ENCODE assay signal across 9 cellular contexts in genomic region chr2:28620801-28621171, GRCh38.
A peak's percentile ranks its signal among the peaks of the same experiment; 100 is the strongest.
DNase-seq lines count a peak whose midpoint lies in the region; ATAC-seq, FAIRE-seq and TF ChIP-seq lines count a peak whose summit lies in the region.
"Had no signal": no experiment of that assay in that cellular context is flagged by ENCODE, and none has a peak within 500 bp of the region (broad histone marks: within the 10 kb centered on the region; RNA-seq: fewer than 3 reads in every experiment).

No MANE protein-coding gene starts in this region.

- no peaks in the 10 kb centered on the region for H3K27me3 ChIP-seq in keratinocyte (ENCODE audit: control insufficient read depth, extremely low read depth, insufficient read depth, low read length)
- no peaks in the 10 kb centered on the region for H3K27me3 ChIP-seq in smooth muscle cell (ENCODE audit: low read depth)

- no peaks in the 10 kb centered on the region for H3K9me1 ChIP-seq in keratinocyte (ENCODE audit: control insufficient read depth, extremely low read depth, insufficient read depth, low read length)

- FAIRE-seq in keratinocyte (lab: Jason Lieb, UNC): no peak

- H3K36me3 Mint-ChIP-seq in HFFc6 (ENCODE audit: low read depth): no peaks in the 10 kb centered on the region
- no peaks in the 10 kb centered on the region for H3K36me3 Mint-ChIP-seq in activated naive CD4-positive, alpha-beta T cell treated with anti-CD3 and anti-CD28 coated beads, Interleukin-2, amount 50 U/mL, for 72 hours

- no peaks in the 10 kb centered on the region for H4K20me1 ChIP-seq in keratinocyte (ENCODE audit: control insufficient read depth, extremely low read depth, insufficient read depth, low read length)
- H4K20me1 ChIP-seq in smooth muscle cell (ENCODE audit: low read depth): no peaks in the 10 kb centered on the region

- H3K9ac ChIP-seq in keratinocyte (ENCODE audit: control insufficient read depth, extremely low read depth, insufficient read depth, low read length) (peak overlapping the region; percentile 62), smooth muscle cell (ENCODE audit: low read depth) (peak overlapping the region; percentile 88)

- H3K4me1 Mint-ChIP-seq in HFFc6 (ENCODE audit: low read depth): peaks cover 36% of the 10 kb centered on the region

- no peaks in the 10 kb centered on the region for H3K27me3 Mint-ChIP-seq in HFFc6 (ENCODE audit: insufficient read depth)

- H3F3A ChIP-seq in smooth muscle cell (ENCODE audit: low read depth): peaks cover 18% of the 10 kb centered on the region

- H3K4me2 ChIP-seq in keratinocyte (ENCODE audit: control insufficient read depth, extremely low read depth, insufficient read depth, low read depth, low read length): peak overlapping the region; percentile 17
- peak overlapping the region; percentile 66 for H3K4me2 ChIP-seq in smooth muscle cell
- H3K4me2 ChIP-seq: GM23338 had no signal

- H3K4me1 ChIP-seq in keratinocyte (ENCODE audit: control insufficient read depth, extremely low read depth, insufficient read depth, low read length) (peaks cover 44% of the 10 kb centered on the region), smooth muscle cell (ENCODE audit: low read depth) (peaks cover 34% of the 10 kb centered on the region)

- H3K27ac ChIP-seq in keratinocyte (ENCODE audit: control insufficient read depth, insufficient read depth, low read length) (peak overlapping the region; percentile 81), smooth muscle cell (ENCODE audit: low read depth) (peak overlapping the region; percentile 97)

- H3K4me3 Mint-ChIP-seq in HFFc6: no peak overlapping the region
- H3K4me3 Mint-ChIP-seq: GM23338 had no signal

- H3K27ac Mint-ChIP-seq in HFFc6: peak overlapping the region; percentile 92
- H3K27ac Mint-ChIP-seq in activated naive CD4-positive, alpha-beta T cell treated with anti-CD3 and anti-CD28 coated beads, Interleukin-2, amount 50 U/mL, for 72 hours: peak overlapping the region; percentile 88 to 94
- H3K27ac Mint-ChIP-seq: GM23338 had no signal

- WGBS in smooth muscle cell (ENCODE audit: low lambda C conversion rate): 90% methylated on average over 4 of the region's 4 CpGs

- no peaks in the 10 kb centered on the region for H3K9me3 ChIP-seq in keratinocyte (ENCODE audit: control insufficient read depth, low read depth, low read length)
- no peaks in the 10 kb centered on the region for H3K9me3 ChIP-seq in smooth muscle cell (replicated peaks; ENCODE audit: low read depth)

- H3K4me3 ChIP-seq in keratinocyte (ENCODE audit: control insufficient read depth in 2 of 3, extremely low read depth in 1 of 3, insufficient read depth in 2 of 3, low read depth in 1 of 3, low read length in 3 of 3) (no peak overlapping the region), smooth muscle cell (no peak overlapping the region)
- H3K4me3 ChIP-seq: GM23338 had no signal

- DNase-seq in HFFc6 (no peak), keratinocyte (ENCODE audit: low read depth, low spot score) (no peak), smooth muscle cell (lab: John Stamatoyannopoulos, UW; ENCODE audit: unreplicated experiment) (no peak), G401 (ENCODE audit: low spot score) (no peak), cerebellum (ENCODE audit: low spot score) (no peak), DMS153 treated with DMSO at 0.1 percent for 48 hours (lab: John Stamatoyannopoulos, UW; ENCODE audit: unreplicated experiment) (no peak), RKO (ENCODE audit: low spot score) (no peak)
- no peak for DNase-seq in activated naive CD4-positive, alpha-beta T cell treated with anti-CD3 and anti-CD28 coated beads, Interleukin-2, amount 50 U/mL, for 72 hours (ENCODE audit: low spot score in 2 of 2)

- TF ChIP-seq CTCF in HFFc6 (IDR thresholded peaks at IDR 0.05): no peak
- no peak for TF ChIP-seq CTCF in keratinocyte (optimal IDR thresholded peaks at IDR 0.05 in 1 of 3, IDR thresholded peaks at IDR 0.05 in 1 of 3, conservative IDR thresholded peaks at IDR 0.05 in 1 of 3; ENCODE audit: extremely low read depth in 1 of 3, insufficient read depth in 2 of 3, low read length in 3 of 3)
- TF ChIP-seq CTCF in smooth muscle cell (IDR thresholded peaks at IDR 0.05; ENCODE audit: borderline replicate concordance, insufficient read depth, poor library complexity, severe bottlenecking): no peak

- no peaks in the 10 kb centered on the region for H3K36me3 ChIP-seq in keratinocyte (ENCODE audit: control insufficient read depth in 2 of 2, extremely low read depth in 1 of 2, insufficient read depth in 2 of 2, low read length in 2 of 2)
- no peaks in the 10 kb centered on the region for H3K36me3 ChIP-seq in smooth muscle cell (ENCODE audit: low read depth)

- H2AFZ ChIP-seq in keratinocyte (ENCODE audit: control insufficient read depth, low read length) (peak overlapping the region; percentile 35), smooth muscle cell (ENCODE audit: low read depth) (no peak overlapping the region)

- H3K79me2 ChIP-seq in keratinocyte (ENCODE audit: control insufficient read depth, insufficient read depth, low read length): no peaks in the 10 kb centered on the region
- H3K79me2 ChIP-seq in smooth muscle cell (ENCODE audit: low read depth): no peaks in the 10 kb centered on the region

- H3K9me3 Mint-ChIP-seq in HFFc6: no peaks in the 10 kb centered on the region
- no peaks in the 10 kb centered on the region for H3K9me3 Mint-ChIP-seq in activated naive CD4-positive, alpha-beta T cell treated with anti-CD3 and anti-CD28 coated beads, Interleukin-2, amount 50 U/mL, for 72 hours
- H3K9me3 Mint-ChIP-seq: GM23338 had no signal

- no peak for ATAC-seq in activated naive CD4-positive, alpha-beta T cell treated with anti-CD3 and anti-CD28 coated beads, Interleukin-2, amount 50 U/mL, for 72 hours

- in situ Hi-C loops in G401 (cut with HindIII; ENCODE audit: low sequenced_read_pairs): no loop called here

- dilution Hi-C loops in keratinocyte (cut with MboI; ENCODE audit: extremely low pct_ligation_motif_present, low sequenced_read_pairs): no loop called here
